Comparison of ENCODE assay signal across 1 cellular context in the genomic region with DNA sequence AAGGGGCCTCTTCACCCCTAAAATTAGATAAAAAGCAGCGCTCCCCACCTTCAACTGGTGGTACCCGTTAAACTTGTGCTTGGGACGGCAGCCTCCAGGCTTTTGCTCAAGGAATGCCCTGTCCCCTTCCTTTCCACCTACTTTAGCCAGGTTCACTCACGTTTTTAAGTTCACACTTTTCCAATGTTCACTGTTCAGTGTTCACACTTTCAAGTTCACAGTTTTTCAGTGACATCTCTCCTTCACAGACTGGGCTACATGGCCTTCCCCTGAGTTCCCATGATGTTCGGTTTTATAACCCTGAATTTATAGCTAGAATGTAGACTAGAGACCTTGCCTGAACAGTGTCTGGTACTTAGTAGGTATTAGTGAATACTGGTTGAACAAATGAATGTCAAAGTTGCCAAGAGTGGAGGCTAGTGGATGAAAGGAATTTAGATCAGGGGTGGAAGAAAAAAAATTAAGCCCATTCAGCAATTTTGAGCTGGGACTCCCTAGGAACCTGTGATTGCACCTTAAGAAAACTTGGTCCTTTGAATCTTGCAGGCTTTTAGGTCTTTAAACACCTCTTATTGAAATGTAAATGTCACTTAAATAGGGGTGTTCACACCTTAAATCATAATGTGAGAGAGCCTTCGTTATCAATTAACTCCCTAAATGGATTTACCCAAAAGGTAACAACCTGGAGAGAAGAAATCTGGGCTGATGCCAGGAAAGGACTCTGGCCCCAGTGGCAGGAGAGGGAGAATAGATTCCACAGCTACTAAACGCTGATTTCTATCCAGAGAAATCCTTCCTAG.
TF ChIP-seq lines count a peak whose summit lies in the region.

No MANE protein-coding gene starts in this region.

TF ChIP-seq in K562, 482 proteins besides CTCF, POLR2A, EP300 and RAD21 (continued from another document):
- TF ChIP-seq, protein P1, sequence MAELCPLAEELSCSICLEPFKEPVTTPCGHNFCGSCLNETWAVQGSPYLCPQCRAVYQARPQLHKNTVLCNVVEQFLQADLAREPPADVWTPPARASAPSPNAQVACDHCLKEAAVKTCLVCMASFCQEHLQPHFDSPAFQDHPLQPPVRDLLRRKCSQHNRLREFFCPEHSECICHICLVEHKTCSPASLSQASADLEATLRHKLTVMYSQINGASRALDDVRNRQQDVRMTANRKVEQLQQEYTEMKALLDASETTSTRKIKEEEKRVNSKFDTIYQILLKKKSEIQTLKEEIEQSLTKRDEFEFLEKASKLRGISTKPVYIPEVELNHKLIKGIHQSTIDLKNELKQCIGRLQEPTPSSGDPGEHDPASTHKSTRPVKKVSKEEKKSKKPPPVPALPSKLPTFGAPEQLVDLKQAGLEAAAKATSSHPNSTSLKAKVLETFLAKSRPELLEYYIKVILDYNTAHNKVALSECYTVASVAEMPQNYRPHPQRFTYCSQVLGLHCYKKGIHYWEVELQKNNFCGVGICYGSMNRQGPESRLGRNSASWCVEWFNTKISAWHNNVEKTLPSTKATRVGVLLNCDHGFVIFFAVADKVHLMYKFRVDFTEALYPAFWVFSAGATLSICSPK (IDR thresholded peaks at IDR 0.05; ENCODE audit: borderline replicate concordance), result no peak
- TF ChIP-seq GABPA (tag; conservative IDR thresholded peaks at IDR 0.05; ENCODE audit: low read depth) (no peak), STAT5B (CRISPR knock-in tag; IDR thresholded peaks at IDR 0.05) (no peak), ZNF253 (CRISPR knock-in tag; conservative IDR thresholded peaks at IDR 0.05) (no peak), ZNF696 (CRISPR knock-in tag; conservative IDR thresholded peaks at IDR 0.05) (no peak), ZBED1 (IDR thresholded peaks at IDR 0.05) (no peak), ZNF780A (CRISPR knock-in tag; IDR thresholded peaks at IDR 0.05) (no peak), ZNF316 (IDR thresholded peaks at IDR 0.05) (peak; percentile 96), MAFG (tag; conservative IDR thresholded peaks at IDR 0.05) (peak; percentile 90), ZNF584 (CRISPR knock-in tag; IDR thresholded peaks at IDR 0.05; ENCODE audit: low read depth) (no peak), NR1H2 (CRISPR knock-in tag; IDR thresholded peaks at IDR 0.05) (no peak), ZNF41 (CRISPR knock-in tag; conservative IDR thresholded peaks at IDR 0.05) (no peak), CC2D1A (IDR thresholded peaks at IDR 0.05) (no peak)
- TF ChIP-seq, protein P2, sequence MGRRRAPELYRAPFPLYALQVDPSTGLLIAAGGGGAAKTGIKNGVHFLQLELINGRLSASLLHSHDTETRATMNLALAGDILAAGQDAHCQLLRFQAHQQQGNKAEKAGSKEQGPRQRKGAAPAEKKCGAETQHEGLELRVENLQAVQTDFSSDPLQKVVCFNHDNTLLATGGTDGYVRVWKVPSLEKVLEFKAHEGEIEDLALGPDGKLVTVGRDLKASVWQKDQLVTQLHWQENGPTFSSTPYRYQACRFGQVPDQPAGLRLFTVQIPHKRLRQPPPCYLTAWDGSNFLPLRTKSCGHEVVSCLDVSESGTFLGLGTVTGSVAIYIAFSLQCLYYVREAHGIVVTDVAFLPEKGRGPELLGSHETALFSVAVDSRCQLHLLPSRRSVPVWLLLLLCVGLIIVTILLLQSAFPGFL (CRISPR knock-in tag; IDR thresholded peaks at IDR 0.05), result no peak
- TF ChIP-seq, protein P3, sequence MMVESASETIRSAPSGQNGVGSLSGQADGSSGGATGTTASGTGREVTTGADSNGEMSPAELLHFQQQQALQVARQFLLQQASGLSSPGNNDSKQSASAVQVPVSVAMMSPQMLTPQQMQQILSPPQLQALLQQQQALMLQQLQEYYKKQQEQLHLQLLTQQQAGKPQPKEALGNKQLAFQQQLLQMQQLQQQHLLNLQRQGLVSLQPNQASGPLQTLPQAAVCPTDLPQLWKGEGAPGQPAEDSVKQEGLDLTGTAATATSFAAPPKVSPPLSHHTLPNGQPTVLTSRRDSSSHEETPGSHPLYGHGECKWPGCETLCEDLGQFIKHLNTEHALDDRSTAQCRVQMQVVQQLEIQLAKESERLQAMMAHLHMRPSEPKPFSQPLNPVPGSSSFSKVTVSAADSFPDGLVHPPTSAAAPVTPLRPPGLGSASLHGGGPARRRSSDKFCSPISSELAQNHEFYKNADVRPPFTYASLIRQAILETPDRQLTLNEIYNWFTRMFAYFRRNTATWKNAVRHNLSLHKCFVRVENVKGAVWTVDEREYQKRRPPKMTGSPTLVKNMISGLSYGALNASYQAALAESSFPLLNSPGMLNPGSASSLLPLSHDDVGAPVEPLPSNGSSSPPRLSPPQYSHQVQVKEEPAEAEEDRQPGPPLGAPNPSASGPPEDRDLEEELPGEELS (CRISPR knock-in tag; IDR thresholded peaks at IDR 0.05; ENCODE audit: borderline replicate concordance), result no peak
